In the genomic region with DNA sequence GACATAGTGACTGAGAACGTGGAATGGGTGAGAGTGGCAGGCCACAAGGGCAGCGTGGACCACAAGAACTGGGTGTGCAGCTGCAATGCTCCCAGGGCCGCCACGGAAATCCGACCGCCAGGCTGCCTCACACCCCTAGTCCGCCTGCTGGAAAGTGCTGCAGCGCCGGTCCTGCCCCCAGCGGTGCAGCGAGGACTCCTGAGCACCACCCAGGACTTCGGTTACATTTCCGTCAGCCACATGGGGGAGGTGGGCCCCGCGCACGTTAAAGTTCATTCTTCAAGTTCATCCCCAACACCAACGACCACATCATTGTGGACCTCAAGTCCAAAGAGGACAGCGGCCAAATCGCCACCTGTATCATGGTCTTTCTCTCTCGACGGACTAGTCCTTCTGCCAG, we compare ENCODE assay signal across 8 cellular contexts.
"Had no signal": no experiment of that assay in that cellular context is flagged by ENCODE, and none has a peak within 500 bp of the region (broad histone marks: within the 10 kb centered on the region; RNA-seq: fewer than 3 reads in every experiment).

No MANE protein-coding gene starts in this region.

- H3K27ac ChIP-seq: GM23248, HL-60 had no signal

- H2AFZ ChIP-seq: GM23248 had no signal

- FAIRE-seq: HepG2 had no signal

- DNase-seq: GM23248, GOT3, HFFc6 had no signal

- ATAC-seq: HCT116, HepG2 had no signal

- H3K36me3 ChIP-seq: HAP-1 had no signal

- H3K4me3 Mint-ChIP-seq: HFFc6 had no signal

- H3K9ac ChIP-seq: GM23248 had no signal

- H3K4me3 ChIP-seq: GM23248, HAP-1 had no signal

- H3K4me1 ChIP-seq: HAP-1 had no signal

- H3K9me3 ChIP-seq: HAP-1 had no signal

- H3K27ac Mint-ChIP-seq: HFFc6, IgD-negative memory B cell had no signal
